In the genomic region with DNA sequence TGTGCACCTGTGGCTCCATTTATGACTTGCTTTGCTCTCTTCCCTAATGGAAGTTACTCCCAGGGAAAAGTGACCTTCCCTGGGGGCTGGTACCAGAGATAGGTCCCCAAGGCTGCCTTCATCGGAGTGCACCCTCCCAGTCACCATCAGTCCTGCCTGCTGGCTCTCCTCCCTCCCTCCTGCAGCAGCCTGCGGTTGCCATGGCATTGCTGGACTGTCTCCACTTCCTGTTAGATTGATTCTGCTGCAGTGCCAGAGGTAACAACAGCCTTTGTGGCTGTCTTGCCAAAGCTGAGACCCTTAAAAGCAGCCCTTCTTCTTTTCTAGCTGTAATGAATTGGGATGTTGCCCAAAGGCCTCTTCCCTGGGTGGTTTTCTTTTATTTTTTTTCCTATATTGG, we compare ENCODE assay signal across 14 cellular contexts.
DNase-seq lines count a peak whose midpoint lies in the region; ATAC-seq, FAIRE-seq and TF ChIP-seq lines count a peak whose summit lies in the region.
"Had no signal": no experiment of that assay in that cellular context is flagged by ENCODE, and none has a peak within 500 bp of the region (broad histone marks: within the 10 kb centered on the region; RNA-seq: fewer than 3 reads in every experiment).

No MANE protein-coding gene starts in this region.

- peaks cover 44% of the 10 kb centered on the region for H3K27me3 Mint-ChIP-seq in activated naive CD8-positive, alpha-beta T cell treated with anti-CD3 and anti-CD28 coated beads for 36 hours

- no peak overlapping the region for H3K27ac Mint-ChIP-seq in activated naive CD8-positive, alpha-beta T cell treated with anti-CD3 and anti-CD28 coated beads for 36 hours
- H3K27ac Mint-ChIP-seq: B cell had no signal

- H3K27ac ChIP-seq in H1 (ENCODE audit: low read depth, low read length) (no peak overlapping the region), suprapubic skin (no peak overlapping the region)
- H3K27ac ChIP-seq: right lobe of liver, tibial nerve had no signal

- DNase-seq in GM12891 (ENCODE audit: insufficient read length, low spot score) (no peak), H1 (ENCODE audit: low read depth in 1 of 2, low spot score in 2 of 2) (no peak), suprapubic skin (ENCODE audit: low spot score in 2 of 2) (no peak), SKM-1 treated with dmso at 0.1 percent for 144 hours (lab: John Stamatoyannopoulos, UW; ENCODE audit: unreplicated experiment) (no peak), NCI-H1436 treated with DMSO at 0.1 percent for 48 hours (lab: John Stamatoyannopoulos, UW) (no peak)
- DNase-seq in activated naive CD8-positive, alpha-beta T cell treated with anti-CD3 and anti-CD28 coated beads for 36 hours = no peak
- DNase-seq: activated CD4-positive, CD25-positive, alpha-beta regulatory T cell treated with anti-CD3 and anti-CD28 coated beads, Interleukin-2, amount 50 U/mL, for 72 hours; Karpas-422; mucosa of descending colon; right lobe of liver had no signal

- no peak overlapping the region for H3K4me3 Mint-ChIP-seq in activated naive CD8-positive, alpha-beta T cell treated with anti-CD3 and anti-CD28 coated beads for 36 hours
- H3K4me3 Mint-ChIP-seq: B cell had no signal

- no peaks in the 10 kb centered on the region for H3K9me3 ChIP-seq in H1 (ENCODE audit: insufficient read depth in 2 of 2, low read depth in 1 of 2, low read length in 1 of 2)
- no peaks in the 10 kb centered on the region for H3K9me3 ChIP-seq in suprapubic skin
- H3K9me3 ChIP-seq: mucosa of descending colon, right lobe of liver, tibial nerve had no signal

- TF ChIP-seq EP300 in H1 (IDR thresholded peaks at IDR 0.05; ENCODE audit: borderline replicate concordance in 1 of 2, low read depth in 2 of 2, low read length in 2 of 2) (no peak), suprapubic skin (IDR thresholded peaks at IDR 0.05) (no peak)

- H3K14ac ChIP-seq in H1 (ENCODE audit: insufficient read length) = no peak overlapping the region

- H3K79me2 ChIP-seq in H1 (ENCODE audit: control insufficient read depth in 1 of 2, insufficient read depth in 2 of 2, low read length in 2 of 2) = no peaks in the 10 kb centered on the region

- no peak overlapping the region for H3K9ac ChIP-seq in H1 (replicated peaks in 1 of 4; ENCODE audit: extremely low read depth in 1 of 4, low read depth in 3 of 4, low read length in 3 of 4)

- WGBS in H1 (ENCODE audit: extremely low coverage in 1 of 2, insufficient coverage in 1 of 2, insufficient read length in 1 of 2, insufficient replicate concordance in 2 of 2, low coverage in 1 of 2, low lambda C conversion rate in 2 of 2, missing lambda C conversion rate in 1 of 2), 2 experiments = 60% methylated on average over 2 of the region's 2 CpGs; no CpG with 5 or more reads in 1 of the 2 experiments
- WGBS in suprapubic skin = 23% methylated on average over 2 of the region's 2 CpGs

- H3K36me3 Mint-ChIP-seq in activated naive CD8-positive, alpha-beta T cell treated with anti-CD3 and anti-CD28 coated beads for 36 hours = no peaks in the 10 kb centered on the region

- POLR2A ChIA-PET in H1 (lab: Charles Lee; ENCODE audit: partially characterized antibody) = no interaction called here

- no peak overlapping the region for H2BK15ac ChIP-seq in H1 (ENCODE audit: low read length)

- TF ChIP-seq CTCF in H1 (IDR thresholded peaks at IDR 0.05; ENCODE audit: control extremely low read depth in 1 of 3, insufficient read depth in 1 of 3, low read depth in 1 of 3, low read length in 3 of 3) (no peak), suprapubic skin (IDR thresholded peaks at IDR 0.05) (no peak)

- CTCF ChIA-PET in H1 (lab: Charles Lee; ENCODE audit: partially characterized antibody) = interaction anchor here (0.6 kb wide), 1 partner anchor 288 kb away, joined by 3 read pairs; no protein-coding TSS in a partner anchor

- no peak overlapping the region for H2AK5ac ChIP-seq in H1 (ENCODE audit: low read depth, low read length)

- H3K18ac ChIP-seq in H1 (ENCODE audit: extremely low read depth, low read length) = no peak overlapping the region

- H4K20me1 ChIP-seq in H1 (replicated peaks in 1 of 2; ENCODE audit: control insufficient read depth in 1 of 2, insufficient read depth in 2 of 2, low read length in 2 of 2) = no peaks in the 10 kb centered on the region

- TF ChIP-seq POLR2A in GM12891 (IDR thresholded peaks at IDR 0.05; ENCODE audit: low read depth, low read length) (no peak), H1 (IDR thresholded peaks at IDR 0.05; ENCODE audit: control extremely low read depth in 1 of 2, low read depth in 2 of 2, low read length in 2 of 2) (no peak), suprapubic skin (IDR thresholded peaks at IDR 0.05) (no peak)

- H2BK12ac ChIP-seq in H1 (ENCODE audit: low read depth, low read length) = no peak overlapping the region

- peak overlapping the region; percentile 15 for H4K5ac ChIP-seq in H1 (ENCODE audit: insufficient read length, low read depth, low read length)

- no peak overlapping the region for H2BK5ac ChIP-seq in H1 (ENCODE audit: low read depth, low read length)

- peak overlapping the region; percentile 84 for H2AFZ ChIP-seq in H1 (ENCODE audit: low read length)

- FAIRE-seq in GM12891 (lab: Jason Lieb, UNC) (no peak), H1 (lab: Jason Lieb, UNC) (no peak)

- no peaks in the 10 kb centered on the region for H3K27me3 ChIP-seq in H1 (replicated peaks in 1 of 4; ENCODE audit: control insufficient read depth in 3 of 4, extremely low read depth in 1 of 4, insufficient read depth in 3 of 4, low read length in 3 of 4)
- H3K27me3 ChIP-seq in suprapubic skin = no peaks in the 10 kb centered on the region
- H3K27me3 ChIP-seq: right lobe of liver, tibial nerve had no signal

- H3K4me2 ChIP-seq in H1 (ENCODE audit: insufficient read depth in 1 of 2, low read depth in 2 of 2, low read length in 2 of 2) = no peak overlapping the region

- no peaks in the 10 kb centered on the region for H3K4me1 Mint-ChIP-seq in activated naive CD8-positive, alpha-beta T cell treated with anti-CD3 and anti-CD28 coated beads for 36 hours
- H3K4me1 Mint-ChIP-seq: B cell had no signal

- no peak overlapping the region for H4K91ac ChIP-seq in H1 (replicated peaks; ENCODE audit: insufficient read length, low read length)

- no peaks in the 10 kb centered on the region for H3K23me2 ChIP-seq in H1 (ENCODE audit: low read depth, low read length)

- H3K4me1 ChIP-seq in H1 (replicated peaks in 1 of 4; ENCODE audit: control insufficient read depth in 3 of 4, insufficient read depth in 4 of 4, low read length in 3 of 4) (peaks cover 0 to 6% (median 0%) of the 10 kb centered on the region in 4 experiments; a peak in 2 of 7 replicates), suprapubic skin (peaks cover 25% of the 10 kb centered on the region)
- H3K4me1 ChIP-seq: right lobe of liver, tibial nerve had no signal

- H3K23ac ChIP-seq in H1 (ENCODE audit: insufficient read length) = no peak overlapping the region

- H3K4ac ChIP-seq in H1 (replicated peaks; ENCODE audit: insufficient read length, low read depth, low read length) = no peak overlapping the region

- no peak overlapping the region for H4K8ac ChIP-seq in H1 (ENCODE audit: extremely low read depth, insufficient read depth, low read length)

- H2BK120ac ChIP-seq in H1 (replicated peaks; ENCODE audit: low read depth, low read length) = peak overlapping the region; percentile 71

- H2BK20ac ChIP-seq in H1 (ENCODE audit: low read length) = no peak overlapping the region

- H3K9me3 Mint-ChIP-seq in activated naive CD8-positive, alpha-beta T cell treated with anti-CD3 and anti-CD28 coated beads for 36 hours = no peaks in the 10 kb centered on the region

- TF ChIP-seq RAD21 in H1 (IDR thresholded peaks at IDR 0.05 in 1 of 2, conservative IDR thresholded peaks at IDR 0.05 in 1 of 2; ENCODE audit: low read depth in 2 of 2, low read length in 2 of 2) = no peak

- ATAC-seq in GM21360 (IDR thresholded peaks at IDR 0.05; ENCODE audit: unreplicated experiment) = peak; percentile 70
- peak; percentile 59 for ATAC-seq in HG03442 (IDR thresholded peaks at IDR 0.05; ENCODE audit: unreplicated experiment)
- ATAC-seq: mucosa of descending colon, right lobe of liver had no signal

- H3K79me1 ChIP-seq in H1 (ENCODE audit: low read depth, low read length) = no peaks in the 10 kb centered on the region

- H3K36me3 ChIP-seq in H1 (ENCODE audit: control insufficient read depth in 2 of 4, insufficient read depth in 4 of 4, low read length in 3 of 4) (no peaks in the 10 kb centered on the region), suprapubic skin (no peaks in the 10 kb centered on the region)
- H3K36me3 ChIP-seq: right lobe of liver, tibial nerve had no signal

- H3K56ac ChIP-seq in H1 (replicated peaks; ENCODE audit: insufficient read length, low read depth, low read length) = no peak overlapping the region

- H3K4me3 ChIP-seq in H1 (ENCODE audit: extremely low read depth in 1 of 4, insufficient read depth in 2 of 4, low read depth in 3 of 4, low read length in 4 of 4) = no peak overlapping the region
- H3K4me3 ChIP-seq in suprapubic skin = no peak overlapping the region
- H3K4me3 ChIP-seq: mucosa of descending colon, right lobe of liver, tibial nerve had no signal

TF ChIP-seq in GM12891, 5 proteins besides CTCF, POLR2A, EP300 and RAD21:
- TF ChIP-seq SPI1 (IDR thresholded peaks at IDR 0.05; ENCODE audit: low read depth, low read length) (0 out of 2 replicates have a peak, but pooled peaks have one; percentile 9), TAF1 (IDR thresholded peaks at IDR 0.05; ENCODE audit: low read depth, low read length) (no peak)
TF ChIP-seq in GM12891: peak in this region for 1.

TF ChIP-seq in H1, 55 proteins besides CTCF, POLR2A, EP300 and RAD21:
- no peak for TF ChIP-seq NRF1 (IDR thresholded peaks at IDR 0.05; ENCODE audit: low read depth, low read length)
- no peak for TF ChIP-seq CBX5 (IDR thresholded peaks at IDR 0.05; ENCODE audit: low read depth, low read length)
- no peak for TF ChIP-seq PHF8 (conservative IDR thresholded peaks at IDR 0.05; ENCODE audit: low read depth, low read length)
- TF ChIP-seq JUN (IDR thresholded peaks at IDR 0.05; ENCODE audit: low read depth, low read length) = no peak
- no peak for TF ChIP-seq TAF7 (optimal IDR thresholded peaks at IDR 0.05; ENCODE audit: borderline replicate concordance, low read depth, low read length)
- TF ChIP-seq BRCA1 (IDR thresholded peaks at IDR 0.05; ENCODE audit: low read depth, low read length) = no peak
- TF ChIP-seq JUND (IDR thresholded peaks at IDR 0.05; ENCODE audit: low read length) = no peak
- no peak for TF ChIP-seq TCF12 (IDR thresholded peaks at IDR 0.05; ENCODE audit: low read depth, low read length)
- TF ChIP-seq, protein P1, sequence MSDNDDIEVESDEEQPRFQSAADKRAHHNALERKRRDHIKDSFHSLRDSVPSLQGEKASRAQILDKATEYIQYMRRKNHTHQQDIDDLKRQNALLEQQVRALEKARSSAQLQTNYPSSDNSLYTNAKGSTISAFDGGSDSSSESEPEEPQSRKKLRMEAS (IDR thresholded peaks at IDR 0.05) = no peak
- no peak for TF ChIP-seq RBBP5 (IDR thresholded peaks at IDR 0.05; ENCODE audit: borderline replicate concordance, low read depth, low read length)
- TF ChIP-seq MAFK (IDR thresholded peaks at IDR 0.05; ENCODE audit: low read depth, low read length) = no peak
- no peak for TF ChIP-seq BCL11A (IDR thresholded peaks at IDR 0.05; ENCODE audit: low read depth in 2 of 2, low read length in 2 of 2)
- no peak for TF ChIP-seq ASH2L (IDR thresholded peaks at IDR 0.05; ENCODE audit: low read length)
